In genomic region chr14:93086441-93087055, GRCh38 we compare ENCODE assay signal across 9 cellular contexts. TPM values are rescaled to one million over a fixed set of nuclear protein-coding genes. Genes with fewer than 3 reads are reported as not detected.
A peak's percentile ranks its signal among the peaks of the same experiment; 100 is the strongest.
DNase-seq lines count a peak whose midpoint lies in the region; ATAC-seq, FAIRE-seq and TF ChIP-seq lines count a peak whose summit lies in the region.
"Had no signal": no experiment of that assay in that cellular context is flagged by ENCODE, and none has a peak within 500 bp of the region (broad histone marks: within the 10 kb centered on the region; RNA-seq: fewer than 3 reads in every experiment).

No MANE protein-coding gene starts in this region.

- intact Hi-C loops in naive thymus-derived CD4-positive, alpha-beta T cell (cut with micrococcal nuclease): no loop called here

- peaks cover 15% of the 10 kb centered on the region for H3K4me1 ChIP-seq in A549
- H3K4me1 ChIP-seq in naive thymus-derived CD4-positive, alpha-beta T cell (ENCODE audit: control insufficient read depth in 2 of 2, insufficient read depth in 2 of 2, low read length in 2 of 2): peaks cover 8 to 12% of the 10 kb centered on the region in 2 donors

- no peak overlapping the region for H3K4me3 ChIP-seq in A549
- no peak overlapping the region for H3K4me3 ChIP-seq in naive thymus-derived CD4-positive, alpha-beta T cell (ENCODE audit: low read length)

- peaks cover 15 to 34% (median 25%) of the 10 kb centered on the region in 7 donors for H3K4me1 Mint-ChIP-seq in naive thymus-derived CD4-positive, alpha-beta T cell

- POLR2A ChIA-PET in A549 (lab: Yijun Ruan, JAX): no interaction called here
- POLR2A ChIA-PET in naive thymus-derived CD4-positive, alpha-beta T cell (lab: Charles Lee): no interaction called here

- ATAC-seq in A549 (peak; percentile 15 to 28; a peak in 2 of 6 replicates), GM19395 (IDR thresholded peaks at IDR 0.05; ENCODE audit: unreplicated experiment) (peak; percentile 71), esophagus mucosa (peak; percentile 23)
- ATAC-seq in naive thymus-derived CD4-positive, alpha-beta T cell: no peak

- peak overlapping the region; percentile 43 to 68; a peak in 4 of 6 replicates for H3K27ac ChIP-seq in A549
- no peak overlapping the region for H3K27ac ChIP-seq in naive thymus-derived CD4-positive, alpha-beta T cell (ENCODE audit: low read depth, low read length)

- peaks cover 0 to 7% (median 0%) of the 10 kb centered on the region in 5 donors for H3K36me3 Mint-ChIP-seq in naive thymus-derived CD4-positive, alpha-beta T cell

- TF ChIP-seq CTCF in A549 (IDR thresholded peaks at IDR 0.05): no peak

- no peak for TF ChIP-seq EP300 in A549 (IDR thresholded peaks at IDR 0.05)

- H3K27me3 Mint-ChIP-seq in naive thymus-derived CD4-positive, alpha-beta T cell: no peaks in the 10 kb centered on the region

- DNase-seq in A549 (ENCODE audit: low read depth in 1 of 2, low spot score in 1 of 2) (no peak), HTR-8/SVneo (ENCODE audit: insufficient read length, low spot score) (peak; percentile 44), SHP77 (lab: John Stamatoyannopoulos, UW) (no peak), nucleus accumbens (lab: John Stamatoyannopoulos, UW) (no peak), amniotic stem cell (lab: John Stamatoyannopoulos, UW) (no peak)
- DNase-seq in naive thymus-derived CD4-positive, alpha-beta T cell: no peak
- DNase-seq: DND-41 had no signal

- no peak for TF ChIP-seq POLR2A in A549 (IDR thresholded peaks at IDR 0.05; ENCODE audit: low read length)

- H3K36me3 ChIP-seq in naive thymus-derived CD4-positive, alpha-beta T cell (ENCODE audit: control insufficient read depth in 2 of 3, insufficient read depth in 3 of 3, low read length in 3 of 3): no peaks in the 10 kb centered on the region

- H3K4me3 Mint-ChIP-seq in naive thymus-derived CD4-positive, alpha-beta T cell: no peak overlapping the region

- H3K27me3 ChIP-seq in naive thymus-derived CD4-positive, alpha-beta T cell (ENCODE audit: control insufficient read depth in 2 of 2, insufficient read depth in 2 of 2, low read length in 2 of 2): no peaks in the 10 kb centered on the region

- FAIRE-seq in A549 (lab: Jason Lieb, UNC): no peak
- no peak for FAIRE-seq in HTR-8/SVneo (lab: Jason Lieb, UNC)

- H3K9me3 Mint-ChIP-seq in naive thymus-derived CD4-positive, alpha-beta T cell: no peaks in the 10 kb centered on the region

- CTCF ChIA-PET in A549 (lab: Yijun Ruan, JAX): interaction anchor here (0.6 kb wide), 1 partner anchor 116 kb away, joined by 3 read pairs; no protein-coding TSS in a partner anchor
- CTCF ChIA-PET in naive thymus-derived CD4-positive, alpha-beta T cell (lab: Charles Lee): no interaction called here

- TF ChIP-seq RAD21 in A549 (conservative IDR thresholded peaks at IDR 0.05 in 1 of 2, IDR thresholded peaks at IDR 0.05 in 1 of 2): no peak

- WGBS in A549 (ENCODE audit: missing lambda C conversion rate): 73% methylated on average over 6 of the region's 8 CpGs

- H3K27ac Mint-ChIP-seq in naive thymus-derived CD4-positive, alpha-beta T cell: peak overlapping the region in 1 of 9 donors; percentile 17

- no peaks in the 10 kb centered on the region for H3K9me3 ChIP-seq in A549
- H3K9me3 ChIP-seq in naive thymus-derived CD4-positive, alpha-beta T cell (ENCODE audit: control insufficient read depth in 2 of 3, low read length in 3 of 3): no peaks in the 10 kb centered on the region

- H3K4me2 ChIP-seq in A549: peak overlapping the region; percentile 49

TF ChIP-seq in A549, 52 proteins besides CTCF, POLR2A, EP300 and RAD21:
- no peak for TF ChIP-seq PHF8 (IDR thresholded peaks at IDR 0.05; ENCODE audit: borderline replicate concordance, low read depth)
- no peak for TF ChIP-seq MAZ (IDR thresholded peaks at IDR 0.05; ENCODE audit: borderline replicate concordance, low read depth, low read length)
- TF ChIP-seq HOXB13 (CRISPR knock-in tag; IDR thresholded peaks at IDR 0.05; ENCODE audit: low read depth): no peak
- TF ChIP-seq CBX2 (IDR thresholded peaks at IDR 0.05; ENCODE audit: borderline replicate concordance, low read depth): no peak
- TF ChIP-seq SMC3 (IDR thresholded peaks at IDR 0.05): no peak
- no peak for TF ChIP-seq ESRRA (IDR thresholded peaks at IDR 0.05; ENCODE audit: borderline replicate concordance, low read length)
- TF ChIP-seq EHF (CRISPR knock-in tag; IDR thresholded peaks at IDR 0.05): no peak
- no peak for TF ChIP-seq POLR2AphosphoS2 (conservative IDR thresholded peaks at IDR 0.05; ENCODE audit: low read length)
- no peak for TF ChIP-seq ZC3H11A (IDR thresholded peaks at IDR 0.05)
- no peak for TF ChIP-seq BHLHE40 (IDR thresholded peaks at IDR 0.05; ENCODE audit: low read depth, low read length)
- no peak for TF ChIP-seq SREBF2 (IDR thresholded peaks at IDR 0.05)
- TF ChIP-seq HDAC2 (IDR thresholded peaks at IDR 0.05): no peak

RNA-seq across cellular contexts. Expression of gene ITPK1, which starts 29.2 kb away (rescaled TPM):
- polyA plus RNA-seq in A549 (2011; rRNA removed) (47.0 and 59.1 TPM in 2 replicates), A549 (2017; fragmentation: RNase III; extraction: RNeasy Plus Mini Kit Qiagen cat#74134 plus additional on column Dnase treatment) (42.7 to 46.2 TPM (median 42.9 TPM) in 3 replicates)
- polyA plus RNA-seq in A549 (2012; cell fraction: cytosol; rRNA removed): 49.6 and 70.1 TPM in 2 replicates
- polyA plus RNA-seq in A549 (2012; cell fraction: nucleus; rRNA removed): 57.5 and 66.3 TPM in 2 replicates
- polyA minus RNA-seq in A549 (2011; rRNA and poly(A)+ RNA removed): 173 and 199 TPM in 2 replicates
- total RNA-seq in esophagus mucosa: 22.1 TPM
- total RNA-seq in naive thymus-derived CD4-positive, alpha-beta T cell: 10 to 100 TPM; 19.6 to 71.8 (median 27.4) TPM
- 10 to 100 TPM; 10.2 to 16.8 TPM for polyA plus RNA-seq in naive thymus-derived CD4-positive, alpha-beta T cell
